Comparison of ENCODE assay signal across 1 cellular context in genomic region chr9:136882109-136882946, GRCh38.
TF ChIP-seq lines count a peak whose summit lies in the region.

No MANE protein-coding gene starts in this region.

TF ChIP-seq in GM12878, 131 proteins besides CTCF, POLR2A, EP300 and RAD21 (continues in another document):
- TF ChIP-seq USF1 (IDR thresholded peaks at IDR 0.05; ENCODE audit: borderline replicate concordance, extremely low read length, insufficient read depth, low read depth, low read length) (peak; percentile 58), KAT2A (conservative IDR thresholded peaks at IDR 0.05; ENCODE audit: control insufficient read depth, low read depth, low read length) (no peak), ASH2L (IDR thresholded peaks at IDR 0.05; ENCODE audit: borderline replicate concordance, low read depth) (0 out of 2 replicates have a peak, but pooled peaks have one; percentile 32), FOXK2 (IDR thresholded peaks at IDR 0.05) (no peak), SMC3 (IDR thresholded peaks at IDR 0.05; ENCODE audit: borderline replicate concordance, low read length) (no peak), SKIL (IDR thresholded peaks at IDR 0.05; ENCODE audit: low read depth, poor library complexity, severe bottlenecking) (no peak), TAF1 (IDR thresholded peaks at IDR 0.05; ENCODE audit: borderline replicate concordance, low read depth, low read length) (no peak), LARP7 (IDR thresholded peaks at IDR 0.05) (peak; percentile 69), SRF (IDR thresholded peaks at IDR 0.05; ENCODE audit: low read depth in 2 of 2, low read length in 2 of 2) (peak in 1 of 2 experiments; percentile 49; a peak in 1 of 4 replicates), EED (IDR thresholded peaks at IDR 0.05; ENCODE audit: low read depth) (peak; percentile 65; the same call in 1 of the 2 replicates), SUZ12 (IDR thresholded peaks at IDR 0.05; ENCODE audit: unreplicated experiment) (no peak), SMARCA5 (IDR thresholded peaks at IDR 0.05) (0 out of 2 replicates have a peak, but pooled peaks have one; percentile 57), ZZZ3 (IDR thresholded peaks at IDR 0.05; ENCODE audit: control insufficient read depth, insufficient read length, low read depth) (no peak), JUND (IDR thresholded peaks at IDR 0.05; ENCODE audit: low read depth, low read length) (peak; percentile 79; the same call in 1 of the 2 replicates), EGR1 (IDR thresholded peaks at IDR 0.05; ENCODE audit: borderline replicate concordance in 1 of 2, low read depth in 2 of 2, low read length in 2 of 2) (peak in 1 of 2 experiments; percentile 41; a peak in 1 of 3 replicates), TCF12 (IDR thresholded peaks at IDR 0.05; ENCODE audit: low read depth, low read length) (peak; percentile 42; the same call in 1 of the 2 replicates), ZNF592 (IDR thresholded peaks at IDR 0.05) (no peak), GABPA (IDR thresholded peaks at IDR 0.05; ENCODE audit: low read depth) (no peak), NR2F1 (conservative IDR thresholded peaks at IDR 0.05) (no peak), TARDBP (IDR thresholded peaks at IDR 0.05; ENCODE audit: borderline replicate concordance) (no peak), RAD51 (IDR thresholded peaks at IDR 0.05) (peak; percentile 52; the same call in 1 of the 2 replicates), CREM (IDR thresholded peaks at IDR 0.05; ENCODE audit: low read depth) (peak; percentile 59; the same call in 1 of the 2 replicates), MLLT1 (IDR thresholded peaks at IDR 0.05) (peak; percentile 99), GATAD2B (conservative IDR thresholded peaks at IDR 0.05; ENCODE audit: low read depth) (peak; percentile 62), YY1 (IDR thresholded peaks at IDR 0.05; ENCODE audit: low read depth, low read length) (peak; percentile 76), RELB (IDR thresholded peaks at IDR 0.05; ENCODE audit: low read depth) (peak; percentile 73; the same call in 1 of the 2 replicates), CHD4 (IDR thresholded peaks at IDR 0.05) (no peak), PAX5 (IDR thresholded peaks at IDR 0.05; ENCODE audit: borderline replicate concordance, low read depth, low read length) (peak; percentile 43; the same call in 1 of the 2 replicates), SUPT20H (IDR thresholded peaks at IDR 0.05; ENCODE audit: borderline replicate concordance, control insufficient read depth, low read depth, low read length) (no peak), HSF1 (IDR thresholded peaks at IDR 0.05; ENCODE audit: low read depth, low read length) (no peak), NFIC (IDR thresholded peaks at IDR 0.05; ENCODE audit: low read depth, low read length) (no peak), ZNF687 (IDR thresholded peaks at IDR 0.05) (peak; percentile 39; the same call in 1 of the 2 replicates), PML (IDR thresholded peaks at IDR 0.05; ENCODE audit: low read length) (no peak), NRF1 (conservative IDR thresholded peaks at IDR 0.05; ENCODE audit: low read depth, low read length) (0 out of 2 replicates have a peak, but pooled peaks have one; percentile 13), NKRF (conservative IDR thresholded peaks at IDR 0.05) (no peak; the same call in 1 of the 2 replicates), IKZF1 (conservative IDR thresholded peaks at IDR 0.05) (peak; percentile 81), BHLHE40 (IDR thresholded peaks at IDR 0.05; ENCODE audit: borderline replicate concordance in 1 of 2, low read depth in 2 of 2, low read length in 1 of 2) (peak in 1 of 2 experiments; percentile 64; a peak in 1 of 4 replicates), HDGF (IDR thresholded peaks at IDR 0.05) (peak; percentile 84; the same call in 1 of the 2 replicates), ZNF207 (IDR thresholded peaks at IDR 0.05; ENCODE audit: borderline replicate concordance) (no peak), MAX (IDR thresholded peaks at IDR 0.05; ENCODE audit: low read depth, low read length) (peak; percentile 79), NR2C1 (IDR thresholded peaks at IDR 0.05) (no peak)
